11 cellular contexts compared by ENCODE assay signal in genomic region chr1:61604684-61605083, GRCh38.
"Had no signal": no experiment of that assay in that cellular context is flagged by ENCODE, and none has a peak within 500 bp of the region (broad histone marks: within the 10 kb centered on the region; RNA-seq: fewer than 3 reads in every experiment).

No MANE protein-coding gene starts in this region.

- ATAC-seq: activated CD4-positive, alpha-beta T cell treated with anti-CD3 and anti-CD28 coated beads for 36 hours; activated CD8-positive, alpha-beta T cell treated with anti-CD3 and anti-CD28 coated beads for 36 hours; activated T-cell treated with anti-CD3 and anti-CD28 coated beads, Interleukin-2, amount 50 U/mL, for 72 hours; natural killer cell had no signal

- H3K9me3 ChIP-seq: tibial artery, vagina had no signal

- DNase-seq: activated CD4-positive, alpha-beta T cell treated with anti-CD3 and anti-CD28 coated beads for 36 hours; activated CD8-positive, alpha-beta memory T cell treated with anti-CD3 and anti-CD28 coated beads, Interleukin-2, amount 50 U/mL, for 4 hours; activated CD8-positive, alpha-beta T cell treated with anti-CD3 and anti-CD28 coated beads for 36 hours; activated T-cell treated with anti-CD3 and anti-CD28 coated beads, Interleukin-2, amount 50 U/mL, for 72 hours; effector CD4-positive, alpha-beta T cell; natural killer cell; posterior cingulate gyrus; tibial artery had no signal

- H3K27ac ChIP-seq: vagina, VCaP had no signal

- H3K4me3 ChIP-seq: smooth muscle cell, tibial artery, vagina had no signal

- H3K36me3 ChIP-seq: tibial artery, vagina had no signal

- H3K27me3 ChIP-seq: tibial artery, vagina had no signal

- H3K4me2 ChIP-seq: smooth muscle cell had no signal
